Comparison of ENCODE assay signal across 2 cellular contexts in the genomic region with DNA sequence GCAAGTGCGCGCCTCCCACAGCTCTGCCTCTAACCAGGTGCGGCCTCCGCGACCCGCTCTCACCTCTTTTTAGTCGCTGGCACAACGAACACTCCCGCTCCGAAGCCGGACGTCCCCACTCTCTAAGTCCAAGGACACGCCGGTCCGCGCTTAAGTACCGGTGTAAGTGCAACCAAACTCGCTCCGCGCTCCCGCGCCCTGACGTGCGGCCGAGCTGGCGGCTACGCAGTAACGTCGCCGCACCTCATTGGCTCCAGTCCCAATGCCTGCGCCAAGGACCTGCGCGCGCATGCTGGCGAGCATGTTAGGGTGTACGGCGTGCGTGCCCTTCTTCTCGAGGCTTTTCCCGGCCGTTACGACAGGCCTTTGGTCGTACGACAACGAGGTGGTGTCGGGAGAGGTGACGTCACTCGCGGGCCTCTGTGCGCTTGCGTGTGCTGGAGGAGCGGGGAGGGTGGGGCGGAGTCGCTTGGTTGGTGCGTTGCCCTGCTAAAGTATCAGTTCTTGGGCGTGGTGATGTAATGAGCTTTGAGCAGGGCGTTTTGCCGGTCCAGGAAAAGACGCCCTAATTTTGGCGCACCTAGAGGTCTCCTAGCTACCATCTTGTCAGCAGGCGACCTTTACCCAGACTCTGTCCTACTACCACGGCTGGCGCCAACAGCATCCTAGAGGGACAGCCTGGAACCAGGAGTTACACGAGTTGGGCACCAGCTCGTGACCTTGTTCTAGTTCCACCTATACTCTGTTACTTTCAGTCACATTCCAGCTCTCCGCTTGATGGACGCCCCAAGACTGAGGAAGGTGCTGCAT.
TF ChIP-seq lines count a peak whose summit lies in the region.

A gene (minus strand): TSS at position 124 of the 810 bp plus-strand sequence. CDS start 1,141 bp downstream, outside the sequence.

TF ChIP-seq in IMR-90, 13 proteins besides CTCF, POLR2A, EP300 and RAD21:
- TF ChIP-seq RCOR1 (IDR thresholded peaks at IDR 0.05; ENCODE audit: insufficient replicate concordance, low read length) (peak; percentile 30), NFE2L2 (IDR thresholded peaks at IDR 0.05; ENCODE audit: low read depth, low read length) (no peak), CEBPB (IDR thresholded peaks at IDR 0.05; ENCODE audit: low read depth, low read length) (peak; percentile 90), MAZ (IDR thresholded peaks at IDR 0.05; ENCODE audit: borderline replicate concordance, low read depth, low read length) (peak; percentile 82), MAFK (IDR thresholded peaks at IDR 0.05; ENCODE audit: low read depth, low read length) (peak; percentile 1; the same call in 1 of the 2 replicates), MXI1 (IDR thresholded peaks at IDR 0.05; ENCODE audit: borderline replicate concordance, low read depth, low read length) (peak; percentile 94)

TF ChIP-seq in endothelial cell of umbilical vein, 7 proteins besides CTCF, POLR2A, EP300 and RAD21:
- peak; percentile 75 for TF ChIP-seq MYC (IDR thresholded peaks at IDR 0.05; ENCODE audit: low read depth, low read length)
- peak; percentile 17 for TF ChIP-seq FOS (IDR thresholded peaks at IDR 0.05; ENCODE audit: borderline replicate concordance, insufficient read depth, low read length)
- peak; percentile 88 for TF ChIP-seq JUN (IDR thresholded peaks at IDR 0.05; ENCODE audit: borderline replicate concordance, insufficient read depth, insufficient read length, low read depth)
- TF ChIP-seq POLR2AphosphoS5 (IDR thresholded peaks at IDR 0.05; ENCODE audit: insufficient read depth, low read depth, low read length), result peak; percentile 97
- TF ChIP-seq, protein P1, sequence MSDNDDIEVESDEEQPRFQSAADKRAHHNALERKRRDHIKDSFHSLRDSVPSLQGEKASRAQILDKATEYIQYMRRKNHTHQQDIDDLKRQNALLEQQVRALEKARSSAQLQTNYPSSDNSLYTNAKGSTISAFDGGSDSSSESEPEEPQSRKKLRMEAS (IDR thresholded peaks at IDR 0.05; ENCODE audit: insufficient read depth, insufficient read length), result peak; percentile 74
- no peak for TF ChIP-seq EZH2 (IDR thresholded peaks at IDR 0.05; ENCODE audit: borderline replicate concordance, low read depth, low read length, severe bottlenecking)
- no peak for TF ChIP-seq GATA2 (IDR thresholded peaks at IDR 0.05; ENCODE audit: insufficient read depth, insufficient read length, low read depth, low read length)
